ENCODE assay signal across 18 cellular contexts in genomic region chr7:132412435-132412834, GRCh38.
DNase-seq lines count a peak whose midpoint lies in the region; ATAC-seq and TF ChIP-seq lines count a peak whose summit lies in the region.
"Had no signal": no experiment of that assay in that cellular context is flagged by ENCODE, and none has a peak within 500 bp of the region (broad histone marks: within the 10 kb centered on the region; RNA-seq: fewer than 3 reads in every experiment).

No MANE protein-coding gene starts in this region.

- H3K4me3 Mint-ChIP-seq in brain = peak overlapping the region in 2 of 5 experiments; percentile 21 to 49
- H3K4me3 Mint-ChIP-seq: CD4-positive, alpha-beta T cell had no signal

- H3K27ac Mint-ChIP-seq in brain = peak overlapping the region in 4 of 5 experiments; percentile 6 to 95 (median 42)
- H3K27ac Mint-ChIP-seq: CD4-positive, alpha-beta T cell; IgD-negative memory B cell had no signal

- no peaks in the 10 kb centered on the region for H3K9me3 Mint-ChIP-seq in brain
- H3K9me3 Mint-ChIP-seq: CD4-positive, alpha-beta T cell; IgD-negative memory B cell had no signal

- peak; percentile 26 for DNase-seq in COR-L47 (lab: John Stamatoyannopoulos, UW)
- peak; percentile 66 for DNase-seq in DMS 273 (lab: John Stamatoyannopoulos, UW; ENCODE audit: unreplicated experiment)
- DNase-seq in NCI-H2196 treated with DMSO at 0.1 percent for 48 hours (lab: John Stamatoyannopoulos, UW; ENCODE audit: unreplicated experiment) = peak; percentile 13
- DNase-seq in NCI-H510A treated with DMSO at 0.1 percent for 48 hours (lab: John Stamatoyannopoulos, UW) = no peak
- no peak for DNase-seq in midbrain (lab: John Stamatoyannopoulos, UW)
- DNase-seq: Caco-2; CD4-positive, alpha-beta T cell; DMS153; GF-D8; NCI-H1694; NCI-H446; NCI-H526 treated with DMSO at 0.1 percent for 48 hours; NK-92 treated with Interleukin-12 subunit alpha and Interleukin-12 subunit beta, amount 100 ng/mL, for 24 hours; SIG-M5; T-helper 1 cell had no signal

- peaks cover 13% of the 10 kb centered on the region for H3K27me3 Mint-ChIP-seq in brain

- ATAC-seq in HG02678 (IDR thresholded peaks at IDR 0.05; ENCODE audit: unreplicated experiment) = no peak

- H3K4me1 Mint-ChIP-seq in brain = peaks cover 54% of the 10 kb centered on the region
- H3K4me1 Mint-ChIP-seq: IgD-negative memory B cell had no signal

- H3K36me3 Mint-ChIP-seq in brain = no peaks in the 10 kb centered on the region

- no peak for TF ChIP-seq CTCF in brain (conservative IDR thresholded peaks at IDR 0.05)

Comparison
In these comparisons a context has a peak if more than half of its experiments do, and no peak if none do; other contexts are left out.
1. DNase-seq: peak in COR-L47 (single experiment), DMS 273 (single experiment) and NCI-H2196 treated with DMSO at 0.1 percent for 48 hours (single experiment); none in NCI-H510A treated with DMSO at 0.1 percent for 48 hours (single experiment) and midbrain (single experiment).